In the genomic region with DNA sequence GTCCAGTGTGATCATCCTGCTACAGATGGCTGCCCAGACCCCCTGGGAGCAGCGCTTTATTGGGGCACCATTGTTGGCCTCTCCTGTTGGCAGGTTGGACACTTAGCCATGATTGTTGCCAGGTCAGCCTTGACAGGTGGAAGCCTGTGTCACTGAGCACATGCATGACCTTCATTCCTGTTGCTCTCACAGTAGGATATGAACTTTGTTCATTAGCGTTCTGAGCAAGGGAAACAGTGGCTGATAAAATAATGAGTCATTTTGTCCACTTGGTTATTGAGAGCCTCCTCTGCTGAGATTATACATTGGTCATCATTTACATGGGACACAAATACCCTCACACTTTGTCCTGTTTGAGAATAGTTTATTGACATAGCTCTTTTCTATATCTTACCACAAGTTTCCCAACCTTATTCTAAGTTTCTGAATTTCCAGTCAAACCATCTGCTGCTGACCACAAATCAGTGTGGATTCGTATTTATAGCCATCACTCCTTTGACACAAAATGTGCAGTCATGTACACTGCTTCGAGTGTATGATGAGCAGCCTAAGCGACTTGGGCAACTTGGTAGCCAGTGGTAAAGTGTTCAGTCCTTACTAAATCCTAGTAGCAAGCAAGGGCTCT, we compare ENCODE assay signal across 16 cellular contexts.
DNase-seq lines count a peak whose midpoint lies in the region; ATAC-seq and TF ChIP-seq lines count a peak whose summit lies in the region.
"Had no signal": no experiment of that assay in that cellular context is flagged by ENCODE, and none has a peak within 500 bp of the region (broad histone marks: within the 10 kb centered on the region; RNA-seq: fewer than 3 reads in every experiment).

No MANE protein-coding gene starts in this region.

- H3K4me1 ChIP-seq in cardiac muscle cell (ENCODE audit: low read depth): no peaks in the 10 kb centered on the region
- H3K4me1 ChIP-seq in body of pancreas: peaks cover 67% of the 10 kb centered on the region

- H3K9me3 ChIP-seq in cardiac muscle cell (ENCODE audit: low read depth) (no peaks in the 10 kb centered on the region), body of pancreas (no peaks in the 10 kb centered on the region)

- CTCF ChIA-PET in T-cell (lab: Charles Lee): no interaction called here

- H3K27ac Mint-ChIP-seq in T-cell: no peak overlapping the region
- H3K27ac Mint-ChIP-seq: activated CD8-positive, alpha-beta T cell treated with anti-CD3 and anti-CD28 coated beads, Interleukin-2, amount 10 ng/mL, durations not matched to agents 7 days and 5 days; dendritic cell treated with granulocyte-macrophage colony-stimulating factor and Interleukin-4, amounts not matched to agents 40 ng/mL and 50 ng/mL, for 4 days; neural progenitor cell; type B pancreatic cell had no signal

- H3K36me3 ChIP-seq in cardiac muscle cell (no peaks in the 10 kb centered on the region), body of pancreas (replicated peaks in 1 of 2; ENCODE audit: insufficient read depth in 1 of 2, low read depth in 2 of 2) (no peaks in the 10 kb centered on the region)
- H3K36me3 ChIP-seq: neural progenitor cell had no signal

- intact Hi-C loops in Right ventricle myocardium inferior (cut with DNase I) (no loop called here), body of pancreas (cut with DNase I) (no loop called here)

- H3K27ac ChIP-seq in cardiac muscle cell (no peak overlapping the region), body of pancreas (peak overlapping the region in 3 of 4 donors; percentile 27 to 67 (median 62))
- H3K27ac ChIP-seq: neural progenitor cell had no signal

- H3K27me3 ChIP-seq in cardiac muscle cell (no peaks in the 10 kb centered on the region), body of pancreas (no peaks in the 10 kb centered on the region)
- H3K27me3 ChIP-seq: neural progenitor cell had no signal

- H3K4me3 Mint-ChIP-seq in T-cell: no peak overlapping the region
- H3K4me3 Mint-ChIP-seq: activated CD8-positive, alpha-beta T cell treated with anti-CD3 and anti-CD28 coated beads, Interleukin-2, amount 10 ng/mL, durations not matched to agents 7 days and 5 days; dendritic cell treated with granulocyte-macrophage colony-stimulating factor and Interleukin-4, amounts not matched to agents 40 ng/mL and 50 ng/mL, for 4 days; neural progenitor cell; type B pancreatic cell had no signal

- H3K36me3 Mint-ChIP-seq in T-cell: no peaks in the 10 kb centered on the region
- H3K36me3 Mint-ChIP-seq: type B pancreatic cell had no signal

- DNase-seq in cardiac muscle cell (ENCODE audit: low read depth in 1 of 2, low spot score in 1 of 2) (peak; percentile 53 to 77), Right ventricle myocardium inferior (ENCODE audit: missing footprints) (no peak), body of pancreas (peak; percentile 45 to 74 (median 64)), left lobe of liver (ENCODE audit: low spot score) (peak; percentile 66), NCI-H1048 (lab: John Stamatoyannopoulos, UW) (no peak), amniotic stem cell (lab: John Stamatoyannopoulos, UW) (no peak), T-cell (no peak)
- DNase-seq: ACHN; activated CD8-positive, alpha-beta T cell treated with anti-CD3 and anti-CD28 coated beads, Interleukin-2, amount 10 ng/mL, durations not matched to agents 7 days and 5 days; activated naive CD4-positive, alpha-beta T cell; left cardiac atrium; RPMI8226 had no signal

- ATAC-seq in Right ventricle myocardium inferior: no peak
- peak; percentile 79 for ATAC-seq in body of pancreas
- peak; percentile 84 for ATAC-seq in left lobe of liver
- no peak for ATAC-seq in GM18517 (IDR thresholded peaks at IDR 0.05; ENCODE audit: unreplicated experiment)
- ATAC-seq in T-cell (replicated peaks in 1 of 4): no peak
- ATAC-seq: activated CD8-positive, alpha-beta T cell treated with anti-CD3 and anti-CD28 coated beads, Interleukin-2, amount 10 ng/mL, durations not matched to agents 7 days and 5 days had no signal

- POLR2A ChIA-PET in T-cell (lab: Charles Lee): no interaction called here

- TF ChIP-seq CTCF in cardiac muscle cell (IDR thresholded peaks at IDR 0.05; ENCODE audit: low read depth, low read length) (no peak), body of pancreas (IDR thresholded peaks at IDR 0.05) (no peak)

- TF ChIP-seq POLR2A in body of pancreas (IDR thresholded peaks at IDR 0.05): no peak

- H3K27me3 Mint-ChIP-seq in T-cell: no peaks in the 10 kb centered on the region
- H3K27me3 Mint-ChIP-seq: dendritic cell treated with granulocyte-macrophage colony-stimulating factor and Interleukin-4, amounts not matched to agents 40 ng/mL and 50 ng/mL, for 4 days; type B pancreatic cell had no signal

- no peaks in the 10 kb centered on the region for H3K9me3 Mint-ChIP-seq in T-cell
- H3K9me3 Mint-ChIP-seq: dendritic cell treated with granulocyte-macrophage colony-stimulating factor and Interleukin-4, amounts not matched to agents 40 ng/mL and 50 ng/mL, for 4 days; neural progenitor cell; type B pancreatic cell had no signal

- H3K4me3 ChIP-seq in cardiac muscle cell (no peak overlapping the region), body of pancreas (no peak overlapping the region)
- H3K4me3 ChIP-seq: neural progenitor cell had no signal

- 60 to 66% methylated on average over 5 of the region's 5 CpGs for WGBS in body of pancreas, 2 donors

- H3K4me1 Mint-ChIP-seq in T-cell: no peaks in the 10 kb centered on the region

Comparison
In these comparisons a context has a peak if more than half of its experiments do, and no peak if none do; other contexts are left out.
1. DNase-seq: peak in cardiac muscle cell (2 of 2), body of pancreas (4 of 4) and left lobe of liver (single experiment); none in Right ventricle myocardium inferior (single experiment), NCI-H1048 (single experiment), amniotic stem cell (single experiment) and T-cell (0 of 34).
2. ATAC-seq: peak in body of pancreas (single experiment) and left lobe of liver (single experiment); none in Right ventricle myocardium inferior (single experiment), GM18517 (single experiment) and T-cell (0 of 4).